Comparison of ENCODE assay signal across 20 cellular contexts in genomic region chr10:77553311-77553710, GRCh38.
DNase-seq lines count a peak whose midpoint lies in the region; ATAC-seq and TF ChIP-seq lines count a peak whose summit lies in the region.
"Had no signal": no experiment of that assay in that cellular context is flagged by ENCODE, and none has a peak within 500 bp of the region (broad histone marks: within the 10 kb centered on the region; RNA-seq: fewer than 3 reads in every experiment).

No MANE protein-coding gene starts in this region.

- H3K9me3 ChIP-seq in muscle layer of duodenum (ENCODE audit: control insufficient read depth in 1 of 2, low read length in 2 of 2) (no peaks in the 10 kb centered on the region), upper lobe of left lung (no peaks in the 10 kb centered on the region), prostate gland (no peaks in the 10 kb centered on the region)
- H3K9me3 ChIP-seq: ovary, tibial nerve had no signal

- H3K4me1 ChIP-seq in muscle layer of duodenum (ENCODE audit: control insufficient read depth in 1 of 2, insufficient read depth in 2 of 2, low read length in 2 of 2) (peaks cover 16 to 24% of the 10 kb centered on the region in 2 donors), upper lobe of left lung (peaks cover 0 to 12% (median 5%) of the 10 kb centered on the region in 4 donors), prostate gland (replicated peaks) (peaks cover 4% of the 10 kb centered on the region)

- peak overlapping the region; percentile 47 for H3K27ac ChIP-seq in cingulate gyrus (ENCODE audit: low read depth, low read length)
- peak overlapping the region; percentile 16 for H3K27ac ChIP-seq in muscle layer of duodenum (ENCODE audit: low read length)
- peak overlapping the region in 3 of 4 donors; percentile 4 to 86 (median 83) for H3K27ac ChIP-seq in upper lobe of left lung
- peak overlapping the region in 1 of 2 donors; percentile 43 for H3K27ac ChIP-seq in prostate gland
- H3K27ac ChIP-seq: ovary had no signal

- H3K27ac Mint-ChIP-seq in stimulated activated effector memory CD8-positive, alpha-beta T cell treated with anti-CD3 and anti-CD28 coated beads, Interleukin-12 subunit alpha, Interleukin-12 subunit beta, amount 100 ng/mL, for 72 hours = no peak overlapping the region
- H3K27ac Mint-ChIP-seq: activated CD8-positive, alpha-beta memory T cell treated with anti-CD3 and anti-CD28 coated beads, Interleukin-2, amount 10 ng/mL, durations not matched to agents 7 days and 5 days; activated naive CD8-positive, alpha-beta T cell; brain; naive thymus-derived CD4-positive, alpha-beta T cell had no signal

- no peak overlapping the region for H3K4me3 Mint-ChIP-seq in stimulated activated effector memory CD8-positive, alpha-beta T cell treated with anti-CD3 and anti-CD28 coated beads, Interleukin-12 subunit alpha, Interleukin-12 subunit beta, amount 100 ng/mL, for 72 hours
- H3K4me3 Mint-ChIP-seq: activated CD8-positive, alpha-beta memory T cell treated with anti-CD3 and anti-CD28 coated beads, Interleukin-2, amount 10 ng/mL, durations not matched to agents 7 days and 5 days; activated naive CD8-positive, alpha-beta T cell; brain; naive thymus-derived CD4-positive, alpha-beta T cell had no signal

- no peaks in the 10 kb centered on the region for H3K9me3 Mint-ChIP-seq in stimulated activated effector memory CD8-positive, alpha-beta T cell treated with anti-CD3 and anti-CD28 coated beads, Interleukin-12 subunit alpha, Interleukin-12 subunit beta, amount 100 ng/mL, for 72 hours
- H3K9me3 Mint-ChIP-seq: brain had no signal

- H3K27me3 ChIP-seq in muscle layer of duodenum (ENCODE audit: low read depth, low read length) (no peaks in the 10 kb centered on the region), upper lobe of left lung (no peaks in the 10 kb centered on the region), prostate gland (replicated peaks; ENCODE audit: insufficient read depth) (peaks cover 2% of the 10 kb centered on the region)
- H3K27me3 ChIP-seq: ovary, tibial nerve had no signal

- H3K4me3 ChIP-seq in muscle layer of duodenum (ENCODE audit: low read depth in 1 of 2, low read length in 2 of 2) = peak overlapping the region in 1 of 2 donors; percentile 17
- H3K4me3 ChIP-seq in upper lobe of left lung = no peak overlapping the region
- H3K4me3 ChIP-seq in prostate gland = no peak overlapping the region
- H3K4me3 ChIP-seq: ovary, tibial nerve had no signal

- WGBS in upper lobe of left lung, 2 donors = 63 to 79% methylated on average over 3 of the region's 3 CpGs
- WGBS in prostate gland = 92% methylated on average over 3 of the region's 3 CpGs

- intact Hi-C loops in prostate gland (cut with DNase I) = loop anchor here (5.0 kb wide), 1 partner anchor 56 kb away; no protein-coding TSS in a partner anchor

- no peak for TF ChIP-seq CTCF in upper lobe of left lung (IDR thresholded peaks at IDR 0.05)
- TF ChIP-seq CTCF in prostate gland (IDR thresholded peaks at IDR 0.05) = no peak

- H3K4me1 Mint-ChIP-seq in stimulated activated effector memory CD8-positive, alpha-beta T cell treated with anti-CD3 and anti-CD28 coated beads, Interleukin-12 subunit alpha, Interleukin-12 subunit beta, amount 100 ng/mL, for 72 hours = peaks cover 6% of the 10 kb centered on the region

- no peak for ATAC-seq in upper lobe of left lung (ENCODE audit: low FRiP score in 2 of 2)
- ATAC-seq in stimulated activated effector memory CD8-positive, alpha-beta T cell treated with anti-CD3 and anti-CD28 coated beads, Interleukin-12 subunit alpha, Interleukin-12 subunit beta, amount 100 ng/mL, for 72 hours = no peak
- ATAC-seq: activated CD8-positive, alpha-beta memory T cell treated with anti-CD3 and anti-CD28 coated beads, Interleukin-2, amount 10 ng/mL, durations not matched to agents 7 days and 5 days; naive thymus-derived CD4-positive, alpha-beta T cell; PC-3 had no signal

- H3K36me3 ChIP-seq in muscle layer of duodenum (ENCODE audit: control insufficient read depth in 1 of 2, insufficient read depth in 2 of 2, low read length in 2 of 2) (no peaks in the 10 kb centered on the region), upper lobe of left lung (no peaks in the 10 kb centered on the region), prostate gland (no peaks in the 10 kb centered on the region)
- H3K36me3 ChIP-seq: ovary, tibial nerve had no signal

- TF ChIP-seq EP300 in upper lobe of left lung (IDR thresholded peaks at IDR 0.05) = no peak

- DNase-seq in NCI-H1417 (lab: John Stamatoyannopoulos, UW) (peak; percentile 8 to 36 (median 16)), NCI-H1417 treated with DMSO at 0.1 percent for 48 hours (lab: John Stamatoyannopoulos, UW) (no peak), upper lobe of left lung (no peak), prostate gland (ENCODE audit: low spot score) (no peak)
- DNase-seq in activated CD4-positive, CD25-positive, alpha-beta regulatory T cell treated with anti-CD3 and anti-CD28 coated beads, Interleukin-2, amount 50 U/mL, for 72 hours = no peak
- no peak for DNase-seq in stimulated activated effector memory CD8-positive, alpha-beta T cell treated with anti-CD3 and anti-CD28 coated beads, Interleukin-12 subunit alpha, Interleukin-12 subunit beta, amount 100 ng/mL, for 72 hours (ENCODE audit: low spot score in 2 of 2)
- DNase-seq: activated CD4-positive, alpha-beta T cell treated with anti-CD3 and anti-CD28 coated beads for 48 hours; activated CD8-positive, alpha-beta memory T cell treated with anti-CD3 and anti-CD28 coated beads, Interleukin-2, amount 10 ng/mL, durations not matched to agents 7 days and 5 days; foreskin melanocyte; naive thymus-derived CD4-positive, alpha-beta T cell; NCI-H2171 treated with DMSO at 0.1 percent for 48 hours; ovary; SHP77 treated with DMSO at 0.1 percent for 48 hours; stimulated activated naive CD4-positive, alpha-beta T cell had no signal

- TF ChIP-seq POLR2A in upper lobe of left lung (IDR thresholded peaks at IDR 0.05) (peak in 1 of 4 donors; percentile 22), prostate gland (IDR thresholded peaks at IDR 0.05) (no peak)

- no peaks in the 10 kb centered on the region for H3K36me3 Mint-ChIP-seq in stimulated activated effector memory CD8-positive, alpha-beta T cell treated with anti-CD3 and anti-CD28 coated beads, Interleukin-12 subunit alpha, Interleukin-12 subunit beta, amount 100 ng/mL, for 72 hours
- H3K36me3 Mint-ChIP-seq: activated CD8-positive, alpha-beta memory T cell treated with anti-CD3 and anti-CD28 coated beads, Interleukin-2, amount 10 ng/mL, durations not matched to agents 7 days and 5 days; activated naive CD8-positive, alpha-beta T cell; brain; naive thymus-derived CD4-positive, alpha-beta T cell had no signal

Comparison
In these comparisons a context has a peak if more than half of its experiments do, and no peak if none do; other contexts are left out.
1. DNase-seq: peak in NCI-H1417 (3 of 3); none in NCI-H1417 treated with DMSO at 0.1 percent for 48 hours (single experiment), upper lobe of left lung (0 of 2), activated CD4-positive, CD25-positive, alpha-beta regulatory T cell treated with anti-CD3 and anti-CD28 coated beads, Interleukin-2, amount 50 U/mL, for 72 hours (single experiment), prostate gland (single experiment) and stimulated activated effector memory CD8-positive, alpha-beta T cell treated with anti-CD3 and anti-CD28 coated beads, Interleukin-12 subunit alpha, Interleukin-12 subunit beta, amount 100 ng/mL, for 72 hours (0 of 2).